ENCODE assay signal across 17 cellular contexts in the genomic region with DNA sequence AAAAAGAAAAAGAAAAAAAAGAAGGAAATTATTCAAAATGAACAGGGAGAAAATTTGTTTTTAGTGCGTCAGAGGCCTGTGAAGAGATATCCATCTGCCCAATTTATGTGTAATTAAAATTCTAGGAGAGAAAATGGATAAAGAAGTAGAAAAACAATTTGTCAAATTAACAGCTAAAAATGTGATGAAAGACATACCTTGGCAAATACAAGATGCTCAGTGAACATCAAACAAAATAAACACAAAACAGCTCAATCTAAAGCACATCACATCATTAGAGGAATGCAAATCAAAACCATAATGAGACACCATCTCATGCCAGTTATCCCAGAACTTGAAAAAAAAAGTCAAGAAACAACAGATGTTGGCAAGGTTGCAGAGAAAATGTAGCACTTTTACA.
"Had no signal": no experiment of that assay in that cellular context is flagged by ENCODE, and none has a peak within 500 bp of the region (broad histone marks: within the 10 kb centered on the region; RNA-seq: fewer than 3 reads in every experiment).

No MANE protein-coding gene starts in this region.

- H3K4me3 ChIP-seq: stomach, suprapubic skin, testis, thoracic aorta, thyroid gland, tibial artery, tibial nerve, transverse colon, upper lobe of left lung, upper lobe of right lung, uterus, vagina had no signal

- H3K9me3 ChIP-seq: suprapubic skin, testis, thoracic aorta, thyroid gland, tibial artery, upper lobe of right lung, vagina had no signal

- H3K27ac ChIP-seq: stomach, suprapubic skin, testis, thoracic aorta, thyroid gland, tibial artery, tibial nerve, transverse colon, upper lobe of left lung, upper lobe of right lung, uterus, vagina had no signal

- H3K36me3 ChIP-seq: stomach, suprapubic skin, thoracic aorta, thyroid gland, tibial artery, tibial nerve, transverse colon, upper lobe of left lung, upper lobe of right lung, uterus, vagina had no signal

- H3K4me1 ChIP-seq: stomach, suprapubic skin, testis, thyroid gland, tibial artery, tibial nerve, transverse colon, upper lobe of left lung, upper lobe of right lung, uterus, vagina had no signal

- ATAC-seq: stimulated activated effector memory CD8-positive, alpha-beta T cell treated with anti-CD3 and anti-CD28 coated beads, Interleukin-12 subunit alpha, Interleukin-12 subunit beta, amount 100 ng/mL, for 72 hours; stimulated activated memory B cell treated with anti-CD40 and anti-IgM and Interleukin-4, amounts not matched to agents 10 μg/mL and 1 μg/mL and 100 μg/mL, for 72 hours; stimulated activated naive B cell treated with anti-CD40 and anti-IgM and Interleukin-4, amounts not matched to agents 10 μg/mL and 1 μg/mL and 100 μg/mL, for 72 hours; stimulated activated naive CD8-positive, alpha-beta T cell treated with anti-CD3 and anti-CD28 coated beads, Interleukin-15, amount 100 ng/mL, for 72 hours; stimulated activated naive CD8-positive, alpha-beta T cell treated with anti-CD3 and anti-CD28 coated beads, Interleukin-15, Interleukin-2, amounts not matched to agents 100 U/mL and 50 U/mL, for 24 hours; upper lobe of right lung had no signal
